18 cellular contexts compared by ENCODE assay signal in the genomic region with DNA sequence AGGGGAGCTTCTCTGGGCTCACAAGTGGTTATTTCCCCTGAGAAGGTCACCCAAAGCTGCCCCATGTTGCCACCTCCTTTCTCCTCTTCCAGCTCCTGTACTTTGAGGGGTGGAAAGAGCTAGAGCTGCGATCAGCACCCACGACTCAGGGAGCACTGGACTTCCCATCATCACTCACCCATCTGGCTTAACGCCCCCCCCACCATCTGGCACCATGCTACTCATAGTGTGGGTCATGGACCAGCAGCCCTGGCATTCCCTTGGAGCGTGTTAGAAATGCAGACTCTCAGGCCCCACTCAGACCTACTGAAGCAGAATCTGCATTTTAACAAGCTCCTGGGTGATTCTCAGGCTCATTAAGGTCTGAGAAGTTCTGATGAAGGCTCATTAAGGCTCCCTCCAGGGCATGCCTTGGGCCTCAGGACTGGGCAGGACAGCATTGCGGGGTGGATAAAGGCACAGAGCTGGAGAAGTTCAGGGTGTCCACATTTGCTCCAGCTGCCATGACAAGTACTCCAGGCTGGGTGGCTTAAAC.
"Had no signal": no experiment of that assay in that cellular context is flagged by ENCODE, and none has a peak within 500 bp of the region (broad histone marks: within the 10 kb centered on the region; RNA-seq: fewer than 3 reads in every experiment).

No MANE protein-coding gene starts in this region.

- DNase-seq: KBM-7, NCI-H1092, NCI-H1105 treated with DMSO at 0.1 percent for 48 hours, NCI-H1417 treated with DMSO at 0.1 percent for 48 hours, NCI-H146, NCI-H1694 treated with DMSO at 0.1 percent for 48 hours, NCI-H1930, NCI-H2081 treated with DMSO at 0.1 percent for 48 hours, NCI-H2171, NCI-H510A, NCI-H524 treated with DMSO at 0.1 percent for 48 hours, NCI-H69, NCI-H774, SHP77, SK-N-SH had no signal

- FAIRE-seq: HTR-8/SVneo, RCC 7860 had no signal

- H3K27ac ChIP-seq: HL-60 had no signal

- H3K9me3 ChIP-seq: SK-N-SH had no signal
